ENCODE assay signal across 8 cellular contexts in genomic region chr1:155093938-155094621, GRCh38. TPM values are rescaled to one million over a fixed set of nuclear protein-coding genes. Genes with fewer than 3 reads are reported as not detected.
DNase-seq lines count a peak whose midpoint lies in the region; ATAC-seq, FAIRE-seq and TF ChIP-seq lines count a peak whose summit lies in the region.

No MANE protein-coding gene starts in this region.

- H3K9me3 ChIP-seq in Panc1 (ENCODE audit: control insufficient read depth, insufficient read depth, low read depth, low read length), result no peaks in the 10 kb centered on the region
- H3K9me3 ChIP-seq in endodermal cell (ENCODE audit: control insufficient read depth, low read length), result no peaks in the 10 kb centered on the region

- no peak overlapping the region for H3K9ac ChIP-seq in endodermal cell (ENCODE audit: extremely low read depth, low read length, poor library complexity, severe bottlenecking)

- no peak for TF ChIP-seq EP300 in Ishikawa (IDR thresholded peaks at IDR 0.05; ENCODE audit: borderline replicate concordance)

- TF ChIP-seq CTCF in Panc1 (IDR thresholded peaks at IDR 0.05) (peak; percentile 75), endodermal cell (conservative IDR thresholded peaks at IDR 0.05) (peak; percentile 70), nephron (IDR thresholded peaks at IDR 0.05; ENCODE audit: unreplicated experiment in 3 of 3) (peak; percentile 12 to 45 (median 40))

- peaks cover 16% of the 10 kb centered on the region; the same call in 1 of the 2 replicates for H3K4me1 ChIP-seq in Panc1 (ENCODE audit: control insufficient read depth, insufficient read depth, low read length)
- H3K4me1 ChIP-seq in endodermal cell (ENCODE audit: control insufficient read depth, insufficient read depth, low read length), result peaks cover 2% of the 10 kb centered on the region

- peak; percentile 67 for TF ChIP-seq RAD21 in Ishikawa (IDR thresholded peaks at IDR 0.05; ENCODE audit: low read depth)

- ATAC-seq in Panc1, result peak; percentile 80
- no peak for ATAC-seq in HG02623 (IDR thresholded peaks at IDR 0.05; ENCODE audit: unreplicated experiment)

- H3K27me3 Mint-ChIP-seq in endodermal cell (ENCODE audit: insufficient read depth) (peaks cover 45% of the 10 kb centered on the region), nephron (ENCODE audit: low read depth) (peaks cover 13% of the 10 kb centered on the region)

- no peak overlapping the region for H3K27ac ChIP-seq in Panc1 (ENCODE audit: low read length)
- no peak overlapping the region for H3K27ac ChIP-seq in endodermal cell (ENCODE audit: low read depth, low read length)

- H3K9me3 Mint-ChIP-seq in endodermal cell, result peaks cover 1% of the 10 kb centered on the region
- H3K9me3 Mint-ChIP-seq in nephron, result no peaks in the 10 kb centered on the region

- no peak overlapping the region for H3K4me3 Mint-ChIP-seq in endodermal cell
- no peak overlapping the region for H3K4me3 Mint-ChIP-seq in nephron

- DNase-seq in CD1c-positive myeloid dendritic cell (ENCODE audit: extremely low spot score) (peak; percentile 59), Panc1 (ENCODE audit: low read depth, low spot score) (no peak), endodermal cell (peak; percentile 70), GOT3 (lab: John Stamatoyannopoulos, UW) (no peak), HTR-8/SVneo (ENCODE audit: insufficient read length, low spot score) (no peak)

- H3K36me3 Mint-ChIP-seq in endodermal cell (ENCODE audit: low read depth) (no peaks in the 10 kb centered on the region), nephron (ENCODE audit: low read depth) (no peaks in the 10 kb centered on the region)

- no TSS peak for BruUV-seq in Panc1 (replicated peaks; lab: Mats Ljungman, UMichigan)

- no peaks in the 10 kb centered on the region for H3K36me3 ChIP-seq in Panc1 (ENCODE audit: control insufficient read depth, insufficient read depth, low read length)
- H3K36me3 ChIP-seq in endodermal cell (ENCODE audit: control insufficient read depth, insufficient read depth, low read length), result no peaks in the 10 kb centered on the region

- H3K4me3 ChIP-seq in Panc1 (ENCODE audit: low read depth in 2 of 2, low read length in 2 of 2) (no peak overlapping the region), endodermal cell (ENCODE audit: low read length) (no peak overlapping the region)

- H3K27ac Mint-ChIP-seq in endodermal cell (no peak overlapping the region), nephron (peak overlapping the region; percentile 33 to 77 (median 48))

- H3K4me1 Mint-ChIP-seq in endodermal cell (peaks cover 3% of the 10 kb centered on the region), nephron (peaks cover 37% of the 10 kb centered on the region)

- CTCF ChIA-PET in Panc1 (lab: Charles Lee), result interaction anchor here (0.6 kb wide), 1 partner anchor 93 kb away, joined by 5 read pairs; no protein-coding TSS in a partner anchor

- intact Hi-C loops in Panc1 (cut with micrococcal nuclease; ENCODE audit: unreplicated experiment), result loop anchor here (2.0 to 5.0 kb wide), 2 partner anchors 33 to 75 kb away; partner anchors contain the start of gene EFNA1

- in situ Hi-C loops in Panc1 (cut with HindIII; ENCODE audit: low pct_unique_long_range_greater_than_20kb, low sequenced_read_pairs), result no loop called here

- POLR2A ChIA-PET in Panc1 (lab: Charles Lee), result no interaction called here

- H3K27me3 ChIP-seq in Panc1 (ENCODE audit: control insufficient read depth, insufficient read depth, low read length) (peaks cover 2% of the 10 kb centered on the region; the same call in 1 of the 2 replicates), endodermal cell (ENCODE audit: control insufficient read depth, insufficient read depth, low read length, poor library complexity, severe bottlenecking) (peaks cover 25% of the 10 kb centered on the region)

- FAIRE-seq in HTR-8/SVneo (lab: Jason Lieb, UNC), result no peak

- 60 to 64% methylated on average over 6 to 12 of the region's 12 CpGs for WGBS in endodermal cell (ENCODE audit: insufficient coverage in 1 of 2, insufficient read length in 1 of 2), 2 experiments

TF ChIP-seq in Ishikawa, 13 proteins besides CTCF, POLR2A, EP300 and RAD21:
- no peak for TF ChIP-seq MAX (IDR thresholded peaks at IDR 0.05)
- TF ChIP-seq TEAD4 (IDR thresholded peaks at IDR 0.05), result no peak
- no peak for TF ChIP-seq FOXM1 (IDR thresholded peaks at IDR 0.05; ENCODE audit: borderline replicate concordance, low read depth)
- no peak for TF ChIP-seq ZBTB7A (IDR thresholded peaks at IDR 0.05; ENCODE audit: low read depth)
- TF ChIP-seq NFIC (IDR thresholded peaks at IDR 0.05), result 0 out of 2 replicates have a peak, but pooled peaks have one; percentile 27

RNA-seq across cellular contexts. Expression of gene EFNA3, which starts 15.4 kb away (rescaled TPM):
- total RNA-seq in Panc1 (2021; ENCODE audit: unreplicated experiment) (2.3 TPM), endodermal cell (1 to 10 TPM; 3.1 to 6.0 TPM)
- 6.0 TPM for polyA plus RNA-seq in Panc1 (2012; ENCODE audit: insufficient read length)
- polyA plus RNA-seq in endodermal cell (2013, experiment 1 of 2), result 19.9 TPM
- 19.0 TPM for polyA plus RNA-seq in endodermal cell (2013, experiment 2 of 2)

RNA-seq across cellular contexts. Expression of gene EFNA4, which starts 30.5 kb away (rescaled TPM):
- total RNA-seq in Panc1 (2021; ENCODE audit: unreplicated experiment) (8.0 TPM), endodermal cell (10 to 100 TPM; 15.9 to 17.9 TPM)
- polyA plus RNA-seq in Panc1 (2012; ENCODE audit: insufficient read length), result 6.9 TPM
- 30.7 TPM for polyA plus RNA-seq in endodermal cell (2013, experiment 1 of 2)
- 29.6 TPM for polyA plus RNA-seq in endodermal cell (2013, experiment 2 of 2)

RNA-seq across cellular contexts. Expression of gene EFNA1, which starts 33.6 kb away (rescaled TPM):
- total RNA-seq in Panc1 (2021; ENCODE audit: unreplicated experiment), result 23.8 TPM
- 37.9 TPM for polyA plus RNA-seq in Panc1 (2012; ENCODE audit: insufficient read length)
- 1 to 10 TPM; 3.6 to 5.0 TPM for total RNA-seq in endodermal cell
- polyA plus RNA-seq in endodermal cell (2013, experiment 1 of 2), result 4.0 TPM
- polyA plus RNA-seq in endodermal cell (2013, experiment 2 of 2), result 4.6 TPM

RNA-seq across cellular contexts. Expression of gene SLC50A1, which starts 41.6 kb away (rescaled TPM):
- total RNA-seq in Panc1 (2021; ENCODE audit: unreplicated experiment) (67.4 TPM), endodermal cell (10 to 100 TPM; 25.1 to 29.8 TPM)
- polyA plus RNA-seq in Panc1 (2012; ENCODE audit: insufficient read length), result 79.4 TPM
- polyA plus RNA-seq in endodermal cell (2013, experiment 1 of 2), result 32.0 TPM
- polyA plus RNA-seq in endodermal cell (2013, experiment 2 of 2), result 27.5 TPM

RNA-seq across cellular contexts. Expression of gene ADAM15, which starts 43.0 kb away (rescaled TPM):
- total RNA-seq in Panc1 (2021; ENCODE audit: unreplicated experiment), result 41.7 TPM
- 45.7 TPM for polyA plus RNA-seq in Panc1 (2012; ENCODE audit: insufficient read length)
- 10 to 100 TPM; 13.4 to 16.5 TPM for total RNA-seq in endodermal cell
- 26.5 TPM for polyA plus RNA-seq in endodermal cell (2013, experiment 1 of 2)
- 27.3 TPM for polyA plus RNA-seq in endodermal cell (2013, experiment 2 of 2)

Comparison
In these comparisons a context has a peak if more than half of its experiments do, and no peak if none do; other contexts are left out.
1. DNase-seq: peak in CD1c-positive myeloid dendritic cell (single experiment) and endodermal cell (single experiment); none in Panc1 (single experiment), GOT3 (single experiment) and HTR-8/SVneo (single experiment).
2. Peak in every context shown above with its lines, with median percentiles within 50 percentile points of each other: CTCF ChIP-seq.